11 cellular contexts compared by ENCODE assay signal in the genomic region with DNA sequence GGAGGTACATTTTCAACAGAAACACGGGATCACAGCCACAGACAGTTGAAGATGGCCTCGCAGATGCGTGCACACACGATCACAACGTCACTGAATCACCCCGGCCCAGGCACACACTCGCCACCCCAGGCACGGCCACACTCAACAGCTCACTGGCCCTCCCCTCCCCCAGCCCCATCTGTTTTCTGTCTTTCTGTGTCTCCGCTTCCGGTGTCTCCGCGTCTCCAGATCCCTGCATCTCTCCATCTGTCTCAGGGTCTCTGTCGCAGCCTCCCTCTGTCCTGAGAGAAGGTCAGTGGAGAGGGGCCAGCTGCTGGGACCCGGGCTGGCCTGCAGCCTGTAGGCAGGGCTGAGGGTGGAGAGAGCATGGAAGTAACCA. TPM values are rescaled to one million over a fixed set of nuclear protein-coding genes. Genes with fewer than 3 reads are reported as not detected.
DNase-seq lines count a peak whose midpoint lies in the region; ATAC-seq and TF ChIP-seq lines count a peak whose summit lies in the region.
"Had no signal": no experiment of that assay in that cellular context is flagged by ENCODE, and none has a peak within 500 bp of the region (broad histone marks: within the 10 kb centered on the region; RNA-seq: fewer than 3 reads in every experiment).

No MANE protein-coding gene starts in this region.

- H3K4me2 ChIP-seq in DND-41 (ENCODE audit: insufficient read depth, low read length), result peak overlapping the region; percentile 59

- DNase-seq in BE2C (peak; percentile 96), DND-41 (no peak), NCI-H69 (lab: John Stamatoyannopoulos, UW) (peak; percentile 91), glutamatergic neuron (peak; percentile 89), sciatic nerve (ENCODE audit: low spot score) (no peak), colonic mucosa (no peak)
- DNase-seq in naive thymus-derived CD4-positive, alpha-beta T cell, result no peak
- no peak for DNase-seq in T-helper 2 cell treated with Interferon-gamma antibody and Interleukin-4, amounts not matched to agents 5 μg/mL and 100 μg/mL, for 36 hours (ENCODE audit: low spot score)

- no peaks in the 10 kb centered on the region; the same call in 1 of the 2 replicates for H4K20me1 ChIP-seq in DND-41 (ENCODE audit: insufficient read depth, low read length)

- H3K4me3 ChIP-seq in BE2C (ENCODE audit: low read depth, low read length) (peak overlapping the region; percentile 65), DND-41 (ENCODE audit: low read depth in 1 of 2, low read length in 2 of 2) (peak overlapping the region in 1 of 2 experiments; percentile 17; a peak in 1 of 4 replicates), colonic mucosa (no peak overlapping the region)
- H3K4me3 ChIP-seq in naive thymus-derived CD4-positive, alpha-beta T cell (ENCODE audit: low read length), result no peak overlapping the region

- peak overlapping the region; percentile 87 for H3K4me3 Mint-ChIP-seq in glutamatergic neuron (ENCODE audit: unreplicated experiment)
- peak overlapping the region in 4 of 10 donors; percentile 39 to 79 (median 50) for H3K4me3 Mint-ChIP-seq in naive thymus-derived CD4-positive, alpha-beta T cell
- H3K4me3 Mint-ChIP-seq in T-helper 2 cell treated with Interferon-gamma antibody and Interleukin-4, amounts not matched to agents 5 μg/mL and 100 μg/mL, for 36 hours, result no peak overlapping the region
- H3K4me3 Mint-ChIP-seq: activated naive CD4-positive, alpha-beta T cell treated with anti-CD3 and anti-CD28 coated beads for 36 hours had no signal

- no peak for ATAC-seq in DND-41 (ENCODE audit: insufficient read depth, low read depth)
- no peak for ATAC-seq in naive thymus-derived CD4-positive, alpha-beta T cell
- ATAC-seq in sciatic nerve, result no peak

- peak overlapping the region; percentile 31 for H3K9ac ChIP-seq in DND-41 (ENCODE audit: low read depth, low read length)
- no peak overlapping the region for H3K9ac ChIP-seq in colonic mucosa (ENCODE audit: low read depth in 2 of 2, low read length in 2 of 2)

- no peaks in the 10 kb centered on the region for H3K36me3 Mint-ChIP-seq in glutamatergic neuron (ENCODE audit: unreplicated experiment)
- peaks cover 0 to 24% (median 0%) of the 10 kb centered on the region in 5 donors for H3K36me3 Mint-ChIP-seq in naive thymus-derived CD4-positive, alpha-beta T cell
- H3K36me3 Mint-ChIP-seq in T-helper 2 cell treated with Interferon-gamma antibody and Interleukin-4, amounts not matched to agents 5 μg/mL and 100 μg/mL, for 36 hours (ENCODE audit: low read depth), result no peaks in the 10 kb centered on the region

- H3K36me3 ChIP-seq in BE2C, result no peaks in the 10 kb centered on the region
- H3K36me3 ChIP-seq in DND-41 (ENCODE audit: insufficient read depth, low read length), result no peaks in the 10 kb centered on the region
- H3K36me3 ChIP-seq in naive thymus-derived CD4-positive, alpha-beta T cell (ENCODE audit: control insufficient read depth in 2 of 3, insufficient read depth in 3 of 3, low read length in 3 of 3), result no peaks in the 10 kb centered on the region
- no peaks in the 10 kb centered on the region for H3K36me3 ChIP-seq in colonic mucosa
- H3K36me3 ChIP-seq: right atrium auricular region had no signal

- H3K27me3 Mint-ChIP-seq in glutamatergic neuron (ENCODE audit: unreplicated experiment), result peaks cover 41% of the 10 kb centered on the region
- H3K27me3 Mint-ChIP-seq in naive thymus-derived CD4-positive, alpha-beta T cell, result peaks cover 65 to 71% (median 67%) of the 10 kb centered on the region in 5 donors
- H3K27me3 Mint-ChIP-seq in T-helper 2 cell treated with Interferon-gamma antibody and Interleukin-4, amounts not matched to agents 5 μg/mL and 100 μg/mL, for 36 hours (ENCODE audit: low read depth), result peaks cover 71% of the 10 kb centered on the region

- H3K27ac Mint-ChIP-seq in glutamatergic neuron (ENCODE audit: unreplicated experiment), result peak overlapping the region; percentile 96
- no peak overlapping the region for H3K27ac Mint-ChIP-seq in naive thymus-derived CD4-positive, alpha-beta T cell
- H3K27ac Mint-ChIP-seq in T-helper 2 cell treated with Interferon-gamma antibody and Interleukin-4, amounts not matched to agents 5 μg/mL and 100 μg/mL, for 36 hours, result no peak overlapping the region
- H3K27ac Mint-ChIP-seq: activated naive CD4-positive, alpha-beta T cell treated with anti-CD3 and anti-CD28 coated beads for 36 hours; CD4-positive, alpha-beta T cell had no signal

- CTCF ChIA-PET in naive thymus-derived CD4-positive, alpha-beta T cell (lab: Charles Lee), result no interaction called here

- intact Hi-C loops in naive thymus-derived CD4-positive, alpha-beta T cell (cut with micrococcal nuclease), result no loop called here
- intact Hi-C loops in sciatic nerve (cut with DNase I), result no loop called here
- intact Hi-C loops in colonic mucosa (cut with DNase I), result no loop called here

- H3K27me3 ChIP-seq in BE2C (no peaks in the 10 kb centered on the region), DND-41 (ENCODE audit: insufficient read depth, low read length, poor library complexity) (no peaks in the 10 kb centered on the region), colonic mucosa (peaks cover 43% of the 10 kb centered on the region)
- peaks cover 3 to 16% of the 10 kb centered on the region in 2 donors for H3K27me3 ChIP-seq in naive thymus-derived CD4-positive, alpha-beta T cell (ENCODE audit: control insufficient read depth in 2 of 2, insufficient read depth in 2 of 2, low read length in 2 of 2)

- H3K9me3 ChIP-seq in BE2C (no peaks in the 10 kb centered on the region), DND-41 (ENCODE audit: insufficient read depth, low read length, severe bottlenecking) (no peaks in the 10 kb centered on the region), colonic mucosa (no peaks in the 10 kb centered on the region)
- H3K9me3 ChIP-seq in naive thymus-derived CD4-positive, alpha-beta T cell (ENCODE audit: control insufficient read depth in 2 of 3, low read length in 3 of 3), result no peaks in the 10 kb centered on the region
- H3K9me3 ChIP-seq: right atrium auricular region had no signal

- H3K79me2 ChIP-seq in DND-41 (ENCODE audit: insufficient read depth, low read length), result peaks cover 8% of the 10 kb centered on the region

- TF ChIP-seq CTCF in BE2C (IDR thresholded peaks at IDR 0.05; ENCODE audit: low read depth, low read length) (no peak), DND-41 (IDR thresholded peaks at IDR 0.05; ENCODE audit: borderline replicate concordance, extremely low read depth, low read length, poor library complexity, severe bottlenecking) (no peak), glutamatergic neuron (IDR thresholded peaks at IDR 0.05; ENCODE audit: partially characterized antibody, unreplicated experiment) (no peak), colonic mucosa (IDR thresholded peaks at IDR 0.05) (no peak)

- H3K27ac ChIP-seq in DND-41 (ENCODE audit: low read length) (peak overlapping the region; percentile 60), colonic mucosa (no peak overlapping the region)
- H3K27ac ChIP-seq in naive thymus-derived CD4-positive, alpha-beta T cell (ENCODE audit: low read depth, low read length), result no peak overlapping the region
- H3K27ac ChIP-seq: right atrium auricular region had no signal

- H2AFZ ChIP-seq in DND-41 (ENCODE audit: low read depth, low read length), result peak overlapping the region; percentile 21; the same call in 1 of the 2 replicates

- H3K4me1 Mint-ChIP-seq in glutamatergic neuron (ENCODE audit: low read depth, unreplicated experiment), result peaks cover 42% of the 10 kb centered on the region
- peaks cover 23 to 44% (median 40%) of the 10 kb centered on the region in 7 donors for H3K4me1 Mint-ChIP-seq in naive thymus-derived CD4-positive, alpha-beta T cell
- H3K4me1 Mint-ChIP-seq in T-helper 2 cell treated with Interferon-gamma antibody and Interleukin-4, amounts not matched to agents 5 μg/mL and 100 μg/mL, for 36 hours (ENCODE audit: low read depth), result peaks cover 17% of the 10 kb centered on the region

- POLR2A ChIA-PET in naive thymus-derived CD4-positive, alpha-beta T cell (lab: Charles Lee), result no interaction called here

- H3K9me3 Mint-ChIP-seq in glutamatergic neuron (ENCODE audit: unreplicated experiment), result peaks cover 21% of the 10 kb centered on the region
- H3K9me3 Mint-ChIP-seq in naive thymus-derived CD4-positive, alpha-beta T cell, result peaks cover 0 to 9% (median 0%) of the 10 kb centered on the region in 11 donors
- H3K9me3 Mint-ChIP-seq in T-helper 2 cell treated with Interferon-gamma antibody and Interleukin-4, amounts not matched to agents 5 μg/mL and 100 μg/mL, for 36 hours, result no peaks in the 10 kb centered on the region
- H3K9me3 Mint-ChIP-seq: activated naive CD4-positive, alpha-beta T cell treated with anti-CD3 and anti-CD28 coated beads for 36 hours; CD4-positive, alpha-beta T cell had no signal

- H3K4me1 ChIP-seq in BE2C, result peaks cover 31% of the 10 kb centered on the region
- H3K4me1 ChIP-seq in DND-41 (ENCODE audit: insufficient read depth, low read length), result peaks cover 47% of the 10 kb centered on the region
- peaks cover 6 to 12% of the 10 kb centered on the region in 2 donors for H3K4me1 ChIP-seq in naive thymus-derived CD4-positive, alpha-beta T cell (ENCODE audit: control insufficient read depth in 2 of 2, insufficient read depth in 2 of 2, low read length in 2 of 2)
- no peaks in the 10 kb centered on the region for H3K4me1 ChIP-seq in colonic mucosa

RNA-seq across cellular contexts. Expression of a gene that starts 3.8 kb away (rescaled TPM):
- 523 TPM for polyA plus RNA-seq in BE2C (2012; ENCODE audit: insufficient read depth, insufficient read length, low read depth)
- total RNA-seq in glutamatergic neuron (ENCODE audit: unreplicated experiment) (650 TPM), sciatic nerve (0.18 TPM), colonic mucosa (1 to 10 TPM in 1 of 2 donors, under 1 TPM in 1; 0.35 to 1.9 TPM)
- 1 to 10 TPM; 1.3 to 5.0 (median 2.9) TPM for total RNA-seq in naive thymus-derived CD4-positive, alpha-beta T cell
- 1 to 10 TPM in 1 of 2 donors, under 1 TPM in 1; 0.54 to 2.7 TPM for polyA plus RNA-seq in naive thymus-derived CD4-positive, alpha-beta T cell

RNA-seq across cellular contexts. Expression of a gene that starts 38.7 kb away (rescaled TPM):
- 203 TPM for polyA plus RNA-seq in BE2C (2012; ENCODE audit: insufficient read depth, insufficient read length, low read depth)
- total RNA-seq in glutamatergic neuron (ENCODE audit: unreplicated experiment) (139 TPM), sciatic nerve (133 TPM), colonic mucosa (100 to 1,000 TPM; 172 to 197 TPM)
- 10 to 100 TPM; 70.4 to 90.9 (median 78.1) TPM for total RNA-seq in naive thymus-derived CD4-positive, alpha-beta T cell
- polyA plus RNA-seq in naive thymus-derived CD4-positive, alpha-beta T cell, result 100 to 1,000 TPM; 171 to 187 TPM

Comparison
In these comparisons a context has a peak if more than half of its experiments do, and no peak if none do; other contexts are left out.
1. DNase-seq: peak in BE2C (single experiment), NCI-H69 (single experiment) and glutamatergic neuron (single experiment); none in DND-41 (single experiment), naive thymus-derived CD4-positive, alpha-beta T cell (0 of 9), sciatic nerve (single experiment), T-helper 2 cell treated with Interferon-gamma antibody and Interleukin-4, amounts not matched to agents 5 μg/mL and 100 μg/mL, for 36 hours (single experiment) and colonic mucosa (single experiment).
2. RNA of a gene that starts 3.8 kb away (total RNA-seq): 650 TPM in glutamatergic neuron (single experiment); 1.3 to 5.0 TPM in naive thymus-derived CD4-positive, alpha-beta T cell, 0.35 to 1.9 TPM in colonic mucosa and 0.18 TPM in sciatic nerve (single experiment); every median in the first group is over 100 times any median in the second.